18 cellular contexts compared by ENCODE assay signal in the genomic region with DNA sequence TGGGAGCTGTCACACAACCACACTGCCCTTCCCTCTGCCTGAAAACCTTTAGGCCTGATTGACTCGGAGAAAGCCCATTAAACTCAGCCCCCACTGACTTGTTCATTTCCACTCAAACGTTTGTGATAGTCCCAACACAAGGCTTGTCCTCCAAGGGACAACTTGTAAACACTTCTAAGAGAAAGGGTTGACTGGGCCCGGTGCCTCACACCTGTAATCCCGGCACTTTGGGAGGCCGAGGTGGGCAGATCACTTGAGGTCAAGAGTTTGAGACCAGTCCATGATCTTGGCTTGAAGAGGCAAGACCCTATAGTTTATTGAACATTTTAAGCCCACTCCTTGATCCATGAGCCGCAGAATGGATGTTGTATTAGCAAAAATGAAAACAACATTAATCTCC.
"Had no signal": no experiment of that assay in that cellular context is flagged by ENCODE, and none has a peak within 500 bp of the region (broad histone marks: within the 10 kb centered on the region; RNA-seq: fewer than 3 reads in every experiment).

No MANE protein-coding gene starts in this region.

- H3K9me3 ChIP-seq: ascending aorta, breast epithelium had no signal

- ATAC-seq: activated CD8-positive, alpha-beta T cell treated with anti-CD3 and anti-CD28 coated beads, Interleukin-2, amount 10 ng/mL, durations not matched to agents 7 days and 5 days; activated T-cell treated with anti-CD3 and anti-CD28 coated beads, Interleukin-2, amount 50 U/mL, for 72 hours; esophagus mucosa had no signal

- H3K4me1 ChIP-seq: ascending aorta, breast epithelium had no signal

- H3K4me3 ChIP-seq: ascending aorta, breast epithelium, coronary artery, dorsolateral prefrontal cortex had no signal

- FAIRE-seq: frontal cortex had no signal

- DNase-seq: activated CD4-positive, alpha-beta T cell treated with anti-CD3 and anti-CD28 coated beads for 1 hour; activated CD4-positive, alpha-beta T cell treated with anti-CD3 and anti-CD28 coated beads for 4 hours; activated CD4-positive, alpha-beta T cell treated with anti-CD3 and anti-CD28 coated beads, Interleukin-2, amount 50 U/mL, for 1 hour; activated CD8-positive, alpha-beta T cell treated with anti-CD3 and anti-CD28 coated beads, Interleukin-2, amount 10 ng/mL, durations not matched to agents 7 days and 5 days; activated gamma-delta T cell; activated naive CD4-positive, alpha-beta T cell; activated naive CD8-positive, alpha-beta T cell treated with anti-CD3 and anti-CD28 coated beads, Interleukin-2, amount 10 ng/mL, durations not matched to agents 7 days and 5 days; activated T-cell treated with anti-CD3 and anti-CD28 coated beads, Interleukin-2, amount 50 U/mL, for 1 hour; dorsolateral prefrontal cortex; effector memory CD4-positive, alpha-beta T cell; foreskin fibroblast had no signal

- H3K36me3 ChIP-seq: ascending aorta, breast epithelium had no signal

- H3K27ac ChIP-seq: ascending aorta, breast epithelium, coronary artery, dorsolateral prefrontal cortex, VCaP had no signal

- H3K27me3 ChIP-seq: ascending aorta had no signal
